In the genomic region with DNA sequence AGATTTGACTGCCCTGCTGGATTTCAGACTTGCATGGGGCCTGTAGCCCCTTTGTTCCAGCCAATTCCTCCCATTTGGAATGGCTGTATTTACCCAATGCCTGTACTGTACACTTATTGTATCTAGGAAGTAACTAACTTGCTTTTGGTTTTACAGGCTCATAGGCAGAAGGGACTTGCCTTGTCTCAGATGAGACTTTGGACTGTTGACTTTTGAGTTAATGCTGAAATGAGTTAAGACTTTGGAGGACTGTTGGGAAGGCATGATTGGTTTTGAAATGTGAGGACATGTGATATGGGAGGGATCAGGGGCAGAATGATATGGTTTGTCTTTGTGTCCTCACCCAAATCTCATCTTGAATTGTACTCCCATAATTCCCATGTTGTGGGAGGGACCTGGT, we compare ENCODE assay signal across 20 cellular contexts. TPM values are rescaled to one million over a fixed set of nuclear protein-coding genes. Genes with fewer than 3 reads are reported as not detected.
"Had no signal": no experiment of that assay in that cellular context is flagged by ENCODE, and none has a peak within 500 bp of the region (broad histone marks: within the 10 kb centered on the region; RNA-seq: fewer than 3 reads in every experiment).

No MANE protein-coding gene starts in this region.

RNA-seq across cellular contexts. Expression of a gene that starts 51.4 kb away (rescaled TPM):
- total RNA-seq: activated naive CD4-positive, alpha-beta T cell treated with anti-CD3 and anti-CD28 coated beads for 36 hours; activated naive CD8-positive, alpha-beta T cell treated with anti-CD3 and anti-CD28 coated beads for 36 hours; activated naive CD8-positive, alpha-beta T cell treated with anti-CD3 and anti-CD28 coated beads, Interleukin-2, amount 10 ng/mL, durations not matched to agents 7 days and 5 days; activated T-cell treated with anti-CD3 and anti-CD28 coated beads, Interleukin-2, amount 50 U/mL, for 4 hours; activated T-cell treated with anti-CD3 and anti-CD28 coated beads, Interleukin-2, amount 50 U/mL, for 72 hours; activated T-helper 1 cell treated with anti-CD3 and anti-CD28 coated beads, Interleukin-12 subunit alpha, Interleukin-12 subunit beta, Interleukin-2, Interleukin-4 antibody, amounts not matched to agents 30 ng/mL and 10 ng/mL and 1 ng/mL, durations not matched to agents 14 hours and 24 hours and 36 hours; activated T-helper 17 cell treated with anti-CD3 and anti-CD28 coated beads, Interleukin-2, amount 50 U/mL, for 72 hours; activated T-helper 2 cell treated with anti-CD3 and anti-CD28 coated beads, Interferon-gamma antibody, Interleukin-2, Interleukin-4, amounts not matched to agents 10 μg/mL and 5 μg/mL and 100 μg/mL, durations not matched to agents 14 hours and 24 hours and 36 hours; adrenal gland; aorta; ascending aorta; astrocyte; body of pancreas; breast epithelium; bronchial epithelial cell; cardiac muscle cell; cardiac septum; cerebellum; chondrocyte had no signal
- polyA plus RNA-seq: adipose tissue, adrenal gland, aorta, cardiac muscle cell had no signal
